In the genomic region with DNA sequence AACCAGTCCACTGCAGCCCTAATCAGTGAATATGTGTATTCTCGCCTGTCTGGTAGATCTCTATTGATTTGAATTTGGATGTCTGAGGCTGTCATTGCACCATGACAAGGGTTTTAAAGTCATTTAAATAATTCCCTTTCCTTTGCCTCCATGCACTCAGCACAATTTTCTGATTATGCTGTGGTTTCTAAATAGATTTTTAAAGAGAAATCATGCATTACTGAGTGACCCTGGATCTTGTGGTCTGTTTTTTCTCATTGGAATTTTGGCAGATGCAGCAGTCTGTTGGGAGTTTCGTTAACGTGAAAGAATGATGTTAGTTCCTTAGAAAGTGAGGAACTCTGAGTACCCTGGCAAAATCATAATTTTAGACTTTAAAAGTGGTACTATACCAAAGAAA, we compare ENCODE assay signal across 24 cellular contexts.
"Had no signal": no experiment of that assay in that cellular context is flagged by ENCODE, and none has a peak within 500 bp of the region (broad histone marks: within the 10 kb centered on the region; RNA-seq: fewer than 3 reads in every experiment).

No MANE protein-coding gene starts in this region.

- H3K36me3 Mint-ChIP-seq: naive thymus-derived CD4-positive, alpha-beta T cell; type B pancreatic cell had no signal

- H3K27me3 ChIP-seq: dorsolateral prefrontal cortex, esophagus squamous epithelium, hepatocyte, left lung, neutrophil, sigmoid colon, stomach had no signal

- H3K27me3 Mint-ChIP-seq: naive thymus-derived CD4-positive, alpha-beta T cell; type B pancreatic cell had no signal

- H3K9me3 ChIP-seq: left lung, neutrophil, psoas muscle, sigmoid colon had no signal

- H3K4me3 Mint-ChIP-seq: naive thymus-derived CD4-positive, alpha-beta T cell; type B pancreatic cell had no signal

- H3K4me1 ChIP-seq: esophagus squamous epithelium, left lung, psoas muscle, sigmoid colon, stomach had no signal

- H3K27ac Mint-ChIP-seq: naive thymus-derived CD4-positive, alpha-beta T cell; type B pancreatic cell had no signal

- H3K4me2 ChIP-seq: hepatocyte had no signal

- H3K4me1 Mint-ChIP-seq: naive thymus-derived CD4-positive, alpha-beta T cell had no signal

- H3K4me3 ChIP-seq: dorsolateral prefrontal cortex, esophagus squamous epithelium, hepatocyte, left lung, lung, psoas muscle, sigmoid colon, skin epidermis, stomach had no signal

- H3K27ac ChIP-seq: dorsolateral prefrontal cortex, esophagus squamous epithelium, hepatocyte, left lung, neutrophil, psoas muscle, sigmoid colon, skin epidermis, stomach had no signal

- DNase-seq: central memory CD4-positive, alpha-beta T cell; cortex of kidney; dorsolateral prefrontal cortex; effector CD8-positive, alpha-beta T cell; esophagus squamous epithelium; foreskin fibroblast; head of caudate nucleus; left lung; mesenchymal stem cell; naive thymus-derived CD4-positive, alpha-beta T cell; psoas muscle; sigmoid colon; stimulated activated CD4-positive, alpha-beta T cell treated with anti-CD3 and anti-CD28 coated beads, Interleukin-2, amount 100 ng/mL, for 24 hours; stimulated activated CD4-positive, alpha-beta T cell treated with anti-CD3 and anti-CD28 coated beads, Interleukin-4, amount 100 ng/mL, for 4 hours; stimulated activated naive CD4-positive, alpha-beta T cell; stomach; substantia nigra had no signal

- ATAC-seq: left lung; naive thymus-derived CD4-positive, alpha-beta T cell; psoas muscle had no signal

- H2AFZ ChIP-seq: hepatocyte had no signal

- H3K36me3 ChIP-seq: esophagus squamous epithelium, left lung, neutrophil, sigmoid colon, stomach had no signal

- H3K79me2 ChIP-seq: hepatocyte had no signal

- H3K9me3 Mint-ChIP-seq: type B pancreatic cell had no signal

- FAIRE-seq: islet of Langerhans, urothelium cell line had no signal
